30 cellular contexts compared by ENCODE assay signal in the genomic region with DNA sequence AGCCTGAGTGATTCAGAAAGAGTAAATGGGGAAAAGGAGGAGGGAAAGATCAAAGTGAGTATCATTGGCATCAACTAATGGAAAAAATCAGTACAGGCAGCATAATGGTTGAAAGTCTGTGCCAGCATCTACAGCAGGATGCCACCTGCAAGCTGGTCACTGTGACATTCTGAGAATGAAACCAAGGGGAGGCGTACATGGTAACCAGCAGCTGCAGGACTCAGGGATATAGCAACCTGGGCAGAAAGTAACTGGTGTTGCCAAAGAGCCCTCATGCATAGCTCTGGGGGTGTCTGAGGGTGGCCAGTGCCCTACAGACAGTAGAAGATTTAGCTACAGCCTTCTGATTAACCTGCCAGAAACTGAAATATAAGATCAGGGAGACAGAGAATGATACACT.
"Had no signal": no experiment of that assay in that cellular context is flagged by ENCODE, and none has a peak within 500 bp of the region (broad histone marks: within the 10 kb centered on the region; RNA-seq: fewer than 3 reads in every experiment).

No MANE protein-coding gene starts in this region.

- H2AFZ ChIP-seq: PC-9 had no signal

- ATAC-seq: activated naive CD8-positive, alpha-beta T cell treated with anti-CD3 and anti-CD28 coated beads, Interleukin-2, amount 50 U/mL, for 24 hours; activated T-cell treated with anti-CD3 and anti-CD28 coated beads, Interleukin-2, amount 50 U/mL, for 4 hours had no signal

- H3K36me3 ChIP-seq: colonic mucosa had no signal

- H3K27me3 ChIP-seq: colonic mucosa had no signal

- H3K4me3 ChIP-seq: colonic mucosa, PC-9 had no signal

- H3K4me2 ChIP-seq: PC-9 had no signal

- FAIRE-seq: bronchial epithelial cell, RCC 7860 had no signal

- DNase-seq: activated B cell treated with CpG ODN at 0.5 μM for 24 hours; activated CD4-positive, alpha-beta memory T cell treated with anti-CD3 and anti-CD28 coated beads for 36 hours; activated CD4-positive, alpha-beta T cell treated with anti-CD3 and anti-CD28 coated beads for 4 hours; activated CD4-positive, alpha-beta T cell treated with anti-CD3 and anti-CD28 coated beads, Interleukin-2, amount 50 U/mL, for 1 hour; activated CD4-positive, CD25-positive, alpha-beta regulatory T cell treated with anti-CD3 and anti-CD28 coated beads, Interleukin-2, amount 50 U/mL, for 72 hours; activated CD8-positive, alpha-beta memory T cell treated with anti-CD3 and anti-CD28 coated beads, Interleukin-2, amount 50 U/mL, for 4 hours; activated gamma-delta T cell treated with Interleukin-2 at 50 U/mL for 16 hours; activated naive CD4-positive, alpha-beta T cell treated with anti-CD3 and anti-CD28 coated beads for 36 hours; activated naive CD8-positive, alpha-beta T cell treated with anti-CD3 and anti-CD28 coated beads, Interleukin-2, amount 50 U/mL, for 24 hours; activated T-cell treated with anti-CD3 and anti-CD28 coated beads for 4 hours; activated T-cell treated with anti-CD3 and anti-CD28 coated beads, Interleukin-2, amount 50 U/mL, for 4 hours; caudate nucleus; colonic mucosa; NCI-H1436 treated with DMSO at 0.1 percent for 48 hours; NCI-H1694 treated with DMSO at 0.1 percent for 48 hours; NCI-H2029; NCI-H345; NCI-H510A; NCI-H526; NCI-H748 treated with DMSO at 0.1 percent for 48 hours; NK-92 treated with Interleukin-12 subunit alpha and Interleukin-12 subunit beta, amount 100 ng/mL, for 24 hours; PC-9; Right ventricle myocardium superior; SW 1271; T-helper 1 cell; T-helper 2 cell; T-helper 9 cell had no signal

- H3K4me1 ChIP-seq: colonic mucosa had no signal

- H3K9me3 ChIP-seq: colonic mucosa had no signal

- H3K27ac ChIP-seq: colonic mucosa, PC-9, VCaP had no signal
